23 cellular contexts compared by ENCODE assay signal in the genomic region with DNA sequence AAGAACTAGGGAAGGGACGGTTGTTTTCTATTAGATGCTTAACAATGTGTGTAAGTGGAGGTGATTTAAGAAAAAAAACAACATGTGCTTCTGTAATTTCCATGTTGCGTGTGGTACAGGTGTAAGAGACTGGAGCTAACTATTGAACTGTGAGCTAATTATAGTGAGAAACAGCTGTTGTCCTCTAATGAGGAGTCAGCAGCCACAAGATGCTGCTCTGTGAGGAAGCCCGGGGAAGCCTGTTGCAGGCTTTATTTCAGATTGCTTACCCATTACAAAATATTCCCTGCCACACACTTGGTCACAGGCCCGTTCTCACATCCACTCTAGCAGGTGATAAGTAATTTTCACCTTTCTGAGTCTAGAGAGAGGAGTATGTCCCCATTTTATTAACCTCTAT.
DNase-seq lines count a peak whose midpoint lies in the region; ATAC-seq and TF ChIP-seq lines count a peak whose summit lies in the region.
"Had no signal": no experiment of that assay in that cellular context is flagged by ENCODE, and none has a peak within 500 bp of the region (broad histone marks: within the 10 kb centered on the region; RNA-seq: fewer than 3 reads in every experiment).

No MANE protein-coding gene starts in this region.

- H3K4ac ChIP-seq in mesendoderm (ENCODE audit: low read depth, low read length): peak overlapping the region; percentile 93

- peak overlapping the region; percentile 71 for H3K18ac ChIP-seq in mesendoderm (ENCODE audit: low read length)

- no peak overlapping the region for H3K4me3 ChIP-seq in mesendoderm (ENCODE audit: low read length)
- no peak overlapping the region for H3K4me3 ChIP-seq in CD8-positive, alpha-beta T cell (ENCODE audit: low read depth, low read length)
- H3K4me3 ChIP-seq: gastroesophageal sphincter, K562, smooth muscle cell had no signal

- H3K79me1 ChIP-seq in mesendoderm (ENCODE audit: low read length): no peaks in the 10 kb centered on the region

- no peaks in the 10 kb centered on the region for H3K79me2 ChIP-seq in mesendoderm (ENCODE audit: control insufficient read depth, insufficient read depth, low read length)

- no peak overlapping the region for H3K4me3 Mint-ChIP-seq in CD8-positive, alpha-beta T cell
- H3K4me3 Mint-ChIP-seq: CD4-positive, alpha-beta T cell; HFFc6 had no signal

- H2BK120ac ChIP-seq in mesendoderm (ENCODE audit: low read depth, low read length): peak overlapping the region; percentile 51

- H2BK5ac ChIP-seq in mesendoderm (ENCODE audit: low read length): no peak overlapping the region

- peak overlapping the region; percentile 14 for H4K8ac ChIP-seq in mesendoderm (ENCODE audit: low read depth, low read length)

- no peak overlapping the region for H3K23ac ChIP-seq in mesendoderm (ENCODE audit: low read length)

- H3K4me2 ChIP-seq in mesendoderm (ENCODE audit: low read length): no peak overlapping the region
- H3K4me2 ChIP-seq: smooth muscle cell had no signal

- H3K27me3 Mint-ChIP-seq in CD8-positive, alpha-beta T cell (ENCODE audit: low read depth): peaks cover 35% of the 10 kb centered on the region

- peak overlapping the region; percentile 40 for H3K56ac ChIP-seq in mesendoderm (ENCODE audit: low read length)

- H3K9me3 ChIP-seq in CD8-positive, alpha-beta T cell (ENCODE audit: low read length): no peaks in the 10 kb centered on the region
- H3K9me3 ChIP-seq: gastroesophageal sphincter had no signal

- CTCF ChIA-PET in CD8-positive, alpha-beta T cell (lab: Charles Lee): no interaction called here

- H3K36me3 Mint-ChIP-seq in CD8-positive, alpha-beta T cell: no peaks in the 10 kb centered on the region

- H3K4me1 Mint-ChIP-seq in CD8-positive, alpha-beta T cell (ENCODE audit: low read depth): no peaks in the 10 kb centered on the region

- H3K9me3 Mint-ChIP-seq in CD8-positive, alpha-beta T cell: no peaks in the 10 kb centered on the region
- H3K9me3 Mint-ChIP-seq: CD4-positive, alpha-beta T cell; HFFc6 had no signal

- H2AK5ac ChIP-seq in mesendoderm (ENCODE audit: low read length): no peak overlapping the region

- no peak overlapping the region for H3K27ac Mint-ChIP-seq in CD8-positive, alpha-beta T cell
- H3K27ac Mint-ChIP-seq: CD4-positive, alpha-beta T cell; HFFc6 had no signal

- peak overlapping the region; percentile 86 for H3K27ac ChIP-seq in mesendoderm (ENCODE audit: low read depth, low read length)
- no peak overlapping the region for H3K27ac ChIP-seq in CD8-positive, alpha-beta T cell (ENCODE audit: low read depth, low read length)
- H3K27ac ChIP-seq: gastroesophageal sphincter had no signal

- H3K9ac ChIP-seq in mesendoderm (ENCODE audit: low read length): no peak overlapping the region

- intact Hi-C loops in CD8-positive, alpha-beta T cell (cut with DNase I, micrococcal nuclease): loop anchor here (5.0 to 10.0 kb wide), 3 partner anchors 723 to 1660 kb away; no protein-coding TSS in a partner anchor

- no peak for ATAC-seq in CD8-positive, alpha-beta T cell
- ATAC-seq in HG03442 (IDR thresholded peaks at IDR 0.05; ENCODE audit: unreplicated experiment) (no peak), HG03571 (IDR thresholded peaks at IDR 0.05; ENCODE audit: unreplicated experiment) (no peak)
- ATAC-seq: esophagus mucosa, gastroesophageal sphincter, K562 had no signal

- H3K27me3 ChIP-seq in mesendoderm (ENCODE audit: insufficient read depth, low read length, poor library complexity): no peaks in the 10 kb centered on the region
- no peaks in the 10 kb centered on the region for H3K27me3 ChIP-seq in CD8-positive, alpha-beta T cell (ENCODE audit: insufficient read depth, low read length)
- H3K27me3 ChIP-seq: gastroesophageal sphincter had no signal

- peaks cover 10% of the 10 kb centered on the region for H3K4me1 ChIP-seq in mesendoderm (ENCODE audit: control insufficient read depth, low read depth, low read length)
- H3K4me1 ChIP-seq in CD8-positive, alpha-beta T cell (ENCODE audit: insufficient read depth, low read length): no peaks in the 10 kb centered on the region

- peak overlapping the region; percentile 97 for H2BK15ac ChIP-seq in mesendoderm (replicated peaks; ENCODE audit: low read depth)

- no peak for TF ChIP-seq CTCF in CD8-positive, alpha-beta T cell (IDR thresholded peaks at IDR 0.05)

- POLR2A ChIA-PET in CD8-positive, alpha-beta T cell (lab: Charles Lee): no interaction called here

- H3K36me3 ChIP-seq in mesendoderm (ENCODE audit: control insufficient read depth, insufficient read depth, low read length): no peaks in the 10 kb centered on the region
- H3K36me3 ChIP-seq in CD8-positive, alpha-beta T cell (ENCODE audit: insufficient read depth, low read length): no peaks in the 10 kb centered on the region
- H3K36me3 ChIP-seq: gastroesophageal sphincter had no signal

- no peak overlapping the region for H4K5ac ChIP-seq in mesendoderm (ENCODE audit: low read length)

- DNase-seq in DMS 273 (lab: John Stamatoyannopoulos, UW; ENCODE audit: unreplicated experiment) (peak; percentile 53), NCI-H1694 (lab: John Stamatoyannopoulos, UW) (peak; percentile 92), NCI-H82 (lab: John Stamatoyannopoulos, UW) (peak; percentile 84), mesendoderm (no peak), HCEC 1CT (no peak)
- no peak for DNase-seq in CD8-positive, alpha-beta T cell
- DNase-seq: activated CD4-positive, alpha-beta T cell treated with anti-CD3 and anti-CD28 coated beads, Interleukin-2, amount 50 U/mL, for 4 hours; amygdala; CD4-positive, alpha-beta T cell; central memory CD4-positive, alpha-beta T cell; HFFc6; midbrain; MV-4-11; NCI-H446 treated with DMSO at 0.1 percent for 48 hours; OCI-M1; SIG-M5; stimulated activated CD4-positive, alpha-beta T cell treated with anti-CD3 and anti-CD28 coated beads, Interleukin-4, amount 100 ng/mL, for 24 hours had no signal

- no CpG with 5 or more reads among the region's 4 CpGs for WGBS in mesendoderm (ENCODE audit: extremely low coverage, insufficient coverage, low lambda C conversion rate)

Comparison
In these comparisons a context has a peak if more than half of its experiments do, and no peak if none do; other contexts are left out.
1. DNase-seq: peak in DMS 273 (single experiment), NCI-H1694 (single experiment) and NCI-H82 (single experiment); none in mesendoderm (single experiment), CD8-positive, alpha-beta T cell (0 of 7) and HCEC 1CT (single experiment).